Comparison of ENCODE assay signal across 25 cellular contexts in the genomic region with DNA sequence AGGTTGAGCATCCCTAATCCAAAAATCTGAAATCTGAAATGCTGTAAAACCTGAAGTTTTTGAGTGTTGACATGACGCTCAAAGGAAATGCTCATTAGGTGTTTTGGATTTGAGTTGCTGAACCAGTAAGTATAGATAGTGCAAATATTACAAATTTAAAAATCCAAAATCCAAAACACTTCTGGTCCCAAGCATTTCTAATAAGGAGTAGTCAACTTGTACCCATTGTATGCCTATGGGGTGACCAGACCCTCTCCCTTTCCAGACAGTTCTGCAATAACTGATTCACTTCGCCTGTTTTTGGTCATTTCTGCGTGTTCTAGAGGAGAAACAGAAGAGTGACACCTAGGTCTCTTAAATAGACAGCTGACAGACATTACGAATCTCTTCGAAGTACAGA.
DNase-seq lines count a peak whose midpoint lies in the region; ATAC-seq and TF ChIP-seq lines count a peak whose summit lies in the region.
"Had no signal": no experiment of that assay in that cellular context is flagged by ENCODE, and none has a peak within 500 bp of the region (broad histone marks: within the 10 kb centered on the region; RNA-seq: fewer than 3 reads in every experiment).

No MANE protein-coding gene starts in this region.

- no peak overlapping the region for H2BK120ac ChIP-seq in trophoblast cell (ENCODE audit: insufficient read depth, low read length, poor library complexity)

- H2AFZ ChIP-seq in trophoblast cell (ENCODE audit: insufficient read depth, low read length, poor library complexity), result no peak overlapping the region
- H2AFZ ChIP-seq: PC-9 had no signal

- WGBS in trophoblast cell (ENCODE audit: extremely low coverage, insufficient coverage, insufficient read length), result no CpG with 5 or more reads among the region's 5 CpGs

- H3K14ac ChIP-seq in trophoblast cell (ENCODE audit: low read length), result no peak overlapping the region

- no peak overlapping the region for H2BK12ac ChIP-seq in trophoblast cell (ENCODE audit: low read length)

- no peak for TF ChIP-seq CTCF in HEK293 (tag by site-specific recombination; IDR thresholded peaks at IDR 0.05)
- no peak for TF ChIP-seq CTCF in WERI-Rb-1 (IDR thresholded peaks at IDR 0.05; ENCODE audit: low read depth, low read length)

- H3K4ac ChIP-seq in trophoblast cell (ENCODE audit: low read depth, low read length), result no peak overlapping the region

- no peak overlapping the region for H3K18ac ChIP-seq in trophoblast cell (ENCODE audit: low read length)

- H3K27ac ChIP-seq in HEK293 (ENCODE audit: extremely low read depth, low read depth, low read length) (no peak overlapping the region), WERI-Rb-1 (0 out of 2 replicates have a peak overlapping the region, but pooled peaks have one; percentile 27), iPS-18a (ENCODE audit: low read length) (peak overlapping the region; percentile 56), trophoblast cell (ENCODE audit: low read depth, low read length) (peak overlapping the region; percentile 42)
- H3K27ac ChIP-seq: A549, PC-9 had no signal

- no peaks in the 10 kb centered on the region for H3K36me3 ChIP-seq in HEK293 (ENCODE audit: control insufficient read depth in 2 of 2, insufficient read depth in 1 of 2, low read length in 2 of 2)
- peaks cover 11% of the 10 kb centered on the region for H3K36me3 ChIP-seq in WERI-Rb-1
- no peaks in the 10 kb centered on the region for H3K36me3 ChIP-seq in iPS-18a (ENCODE audit: control insufficient read depth, low read depth, low read length)
- peaks cover 0 to 2% of the 10 kb centered on the region in 2 experiments for H3K36me3 ChIP-seq in trophoblast cell (ENCODE audit: control insufficient read depth in 1 of 2, insufficient read depth in 2 of 2, low read length in 2 of 2)
- H3K36me3 ChIP-seq: BE2C, MG63 had no signal

- H3K27me3 ChIP-seq in WERI-Rb-1 (ENCODE audit: insufficient read depth, low read depth, severe bottlenecking), result no peaks in the 10 kb centered on the region
- H3K27me3 ChIP-seq in iPS-18a (ENCODE audit: control insufficient read depth, insufficient read depth, low read length), result no peaks in the 10 kb centered on the region
- no peaks in the 10 kb centered on the region for H3K27me3 ChIP-seq in trophoblast cell (ENCODE audit: insufficient read depth, low read length)
- H3K27me3 ChIP-seq: BE2C, MG63 had no signal

- H3K4me1 ChIP-seq in HEK293 (ENCODE audit: control insufficient read depth, insufficient read depth, low read length), result peaks cover 30% of the 10 kb centered on the region
- peaks cover 70% of the 10 kb centered on the region for H3K4me1 ChIP-seq in iPS-18a (ENCODE audit: control insufficient read depth, low read depth, low read length)
- peaks cover 18 to 25% of the 10 kb centered on the region in 2 experiments for H3K4me1 ChIP-seq in trophoblast cell (ENCODE audit: control insufficient read depth in 1 of 2, insufficient read depth in 2 of 2, low read length in 2 of 2)

- H3K23ac ChIP-seq in trophoblast cell (ENCODE audit: low read length), result no peak overlapping the region

- H3K4me2 ChIP-seq in trophoblast cell (ENCODE audit: low read length), result no peak overlapping the region
- H3K4me2 ChIP-seq: A549, PC-9 had no signal

- DNase-seq in WERI-Rb-1 (no peak), trophoblast cell (no peak), NCI-H2029 (lab: John Stamatoyannopoulos, UW) (no peak), DMS79 (lab: John Stamatoyannopoulos, UW) (no peak)
- DNase-seq in activated effector memory CD4-positive, alpha-beta T cell treated with anti-CD3 and anti-CD28 coated beads, Interleukin-2, amount 50 U/mL, for 16 hours, result no peak
- DNase-seq: BE2C, DMS53, EL, GF-D8, H7, Kasumi-1, MG63, NCI-H1048, NCI-H1417 treated with DMSO at 0.1 percent for 48 hours, NCI-H187, NCI-H2107, NCI-H510A treated with DMSO at 0.1 percent for 48 hours, NCI-H748 treated with DMSO at 0.1 percent for 48 hours, PC-9, RPMI8226, SHP77 had no signal

- POLR2A ChIA-PET in HEK293 (lab: Yijun Ruan, JAX), result interaction anchor here (0.6 kb wide), 1 partner anchor 9 kb away, joined by 3 read pairs; no protein-coding TSS in a partner anchor

- no peak overlapping the region for H3K9ac ChIP-seq in iPS-18a (ENCODE audit: low read length)
- H3K9ac ChIP-seq in trophoblast cell (ENCODE audit: low read length), result no peak overlapping the region

- CTCF ChIA-PET in HEK293 (lab: Yijun Ruan, JAX), result no interaction called here

- H4K8ac ChIP-seq in trophoblast cell (ENCODE audit: low read depth, low read length), result no peak overlapping the region

- H3K4me3 ChIP-seq in HEK293 (ENCODE audit: low read depth, low read length) (no peak overlapping the region), WERI-Rb-1 (ENCODE audit: low read depth, low read length) (no peak overlapping the region), iPS-18a (ENCODE audit: low read length) (no peak overlapping the region), trophoblast cell (ENCODE audit: low read depth, low read length) (no peak overlapping the region)
- H3K4me3 ChIP-seq: A549, MG63, PC-9 had no signal

- no peak overlapping the region for H2BK5ac ChIP-seq in trophoblast cell (ENCODE audit: low read depth, low read length, poor library complexity)

- H3K79me2 ChIP-seq in trophoblast cell (ENCODE audit: control insufficient read depth, insufficient read depth, low read length, poor library complexity), result peaks cover 4% of the 10 kb centered on the region

- H2AK5ac ChIP-seq in trophoblast cell (ENCODE audit: low read length), result no peak overlapping the region

- no peak overlapping the region for H4K12ac ChIP-seq in trophoblast cell (ENCODE audit: low read depth, low read length)

- H3K79me1 ChIP-seq in trophoblast cell (ENCODE audit: low read length), result peaks cover 18% of the 10 kb centered on the region

- no peak for ATAC-seq in GM21737 (IDR thresholded peaks at IDR 0.05; ENCODE audit: unreplicated experiment)
- ATAC-seq: A549 had no signal

- no peak overlapping the region for H4K91ac ChIP-seq in trophoblast cell (ENCODE audit: low read depth, low read length)

- H3K9me3 ChIP-seq in HEK293 (ENCODE audit: control insufficient read depth, insufficient read depth, low read depth, low read length) (no peaks in the 10 kb centered on the region), WERI-Rb-1 (ENCODE audit: severe bottlenecking) (no peaks in the 10 kb centered on the region), iPS-18a (ENCODE audit: control insufficient read depth, low read depth, low read length) (no peaks in the 10 kb centered on the region), trophoblast cell (ENCODE audit: insufficient read depth, low read depth, low read length) (no peaks in the 10 kb centered on the region)
- H3K9me3 ChIP-seq: A549, BE2C, MG63 had no signal

TF ChIP-seq in HEK293, 187 proteins besides CTCF, POLR2A, EP300 and RAD21:
- TF ChIP-seq ZFP37 (tag by site-specific recombination; IDR thresholded peaks at IDR 0.05) (peak; percentile 100), ZNF155 (tag by site-specific recombination; IDR thresholded peaks at IDR 0.05) (no peak)
